ENCODE assay signal across 27 cellular contexts in genomic region chr1:171248309-171248708, GRCh38. TPM values are rescaled to one million over a fixed set of nuclear protein-coding genes. Genes with fewer than 3 reads are reported as not detected.
"Had no signal": no experiment of that assay in that cellular context is flagged by ENCODE, and none has a peak within 500 bp of the region (broad histone marks: within the 10 kb centered on the region; RNA-seq: fewer than 3 reads in every experiment).

Gene FMO1 (plus strand): TSS chr1:171248494. CDS start chr1:171258088, 9,594 bp downstream.

- H3K27ac ChIP-seq: heart left ventricle, left ventricle myocardium inferior, prostate gland, spleen had no signal

- H3K4me3 ChIP-seq: ascending aorta, heart left ventricle, left ventricle myocardium inferior, lung, pancreas, prostate gland, spleen had no signal

- H3K4me3 Mint-ChIP-seq: activated CD4-positive, alpha-beta memory T cell treated with anti-CD3 and anti-CD28 coated beads, Interleukin-2, amount 10 ng/mL, durations not matched to agents 7 days and 5 days; activated CD4-positive, alpha-beta T cell treated with anti-CD3 and anti-CD28 coated beads, Interleukin-2, amount 10 ng/mL, durations not matched to agents 24 days and 14 days; activated naive CD4-positive, alpha-beta T cell treated with anti-CD3 and anti-CD28 coated beads, Interleukin-2, amount 10 ng/mL, durations not matched to agents 7 days and 5 days; activated naive CD8-positive, alpha-beta T cell treated with anti-CD3 and anti-CD28 coated beads, Interleukin-2, amount 10 ng/mL, durations not matched to agents 7 days and 5 days; activated T-cell treated with anti-CD3 and anti-CD28 coated beads, Interleukin-2, amount 50 U/mL, for 24 hours; endodermal cell; T-helper 17 cell had no signal

- FAIRE-seq: pancreas, urothelium cell line had no signal

- H3K4me1 ChIP-seq: ascending aorta, pancreas, prostate gland had no signal

- H3K9me3 ChIP-seq: ascending aorta, heart left ventricle, left ventricle myocardium inferior, pancreas, prostate gland, spleen had no signal

- H3K27ac Mint-ChIP-seq: activated CD4-positive, alpha-beta memory T cell treated with anti-CD3 and anti-CD28 coated beads, Interleukin-2, amount 10 ng/mL, durations not matched to agents 7 days and 5 days; activated CD4-positive, alpha-beta T cell treated with anti-CD3 and anti-CD28 coated beads, Interleukin-2, amount 10 ng/mL, durations not matched to agents 24 days and 14 days; activated naive CD4-positive, alpha-beta T cell treated with anti-CD3 and anti-CD28 coated beads, Interleukin-2, amount 10 ng/mL, durations not matched to agents 7 days and 5 days; activated naive CD8-positive, alpha-beta T cell treated with anti-CD3 and anti-CD28 coated beads, Interleukin-2, amount 10 ng/mL, durations not matched to agents 7 days and 5 days; activated T-cell treated with anti-CD3 and anti-CD28 coated beads, Interleukin-2, amount 50 U/mL, for 24 hours; endodermal cell; T-helper 17 cell had no signal

- H3K27me3 ChIP-seq: ascending aorta, pancreas had no signal

- DNase-seq: activated CD4-positive, alpha-beta memory T cell treated with anti-CD3 and anti-CD28 coated beads, Interleukin-2, amount 10 ng/mL, durations not matched to agents 7 days and 5 days; activated CD4-positive, alpha-beta T cell treated with anti-CD3 and anti-CD28 coated beads, Interleukin-2, amount 10 ng/mL, durations not matched to agents 24 days and 14 days; activated CD4-positive, CD25-positive, alpha-beta regulatory T cell treated with anti-CD3 and anti-CD28 coated beads, Interleukin-2, amount 50 U/mL, for 72 hours; activated CD8-positive, alpha-beta memory T cell treated with anti-CD3 and anti-CD28 coated beads, Interleukin-2, amount 50 U/mL, for 48 hours; activated gamma-delta T cell; activated naive CD4-positive, alpha-beta T cell treated with anti-CD3 and anti-CD28 coated beads, Interleukin-2, amount 10 ng/mL, durations not matched to agents 7 days and 5 days; activated naive CD8-positive, alpha-beta T cell treated with anti-CD3 and anti-CD28 coated beads, Interleukin-2, amount 10 ng/mL, durations not matched to agents 7 days and 5 days; activated T-cell treated with anti-CD3 and anti-CD28 coated beads, Interleukin-2, amount 50 U/mL, for 24 hours; caudate nucleus; endodermal cell; heart left ventricle; kidney glomerular epithelial cell; left ventricle myocardium inferior; pancreas; retina; spleen; stimulated activated naive CD4-positive, alpha-beta T cell; T-helper 17 cell; T1000; trophoblast cell had no signal

- ATAC-seq: esophagus mucosa, heart left ventricle, T-helper 17 cell had no signal

- H3K36me3 ChIP-seq: ascending aorta, heart left ventricle, left ventricle myocardium inferior, pancreas, prostate gland, spleen had no signal

- H3K9me3 Mint-ChIP-seq: activated CD4-positive, alpha-beta memory T cell treated with anti-CD3 and anti-CD28 coated beads, Interleukin-2, amount 10 ng/mL, durations not matched to agents 7 days and 5 days; activated CD4-positive, alpha-beta T cell treated with anti-CD3 and anti-CD28 coated beads, Interleukin-2, amount 10 ng/mL, durations not matched to agents 24 days and 14 days; activated naive CD4-positive, alpha-beta T cell treated with anti-CD3 and anti-CD28 coated beads, Interleukin-2, amount 10 ng/mL, durations not matched to agents 7 days and 5 days; activated naive CD8-positive, alpha-beta T cell treated with anti-CD3 and anti-CD28 coated beads, Interleukin-2, amount 10 ng/mL, durations not matched to agents 7 days and 5 days; activated T-cell treated with anti-CD3 and anti-CD28 coated beads, Interleukin-2, amount 50 U/mL, for 24 hours; endodermal cell had no signal

- H3K36me3 Mint-ChIP-seq: activated naive CD4-positive, alpha-beta T cell treated with anti-CD3 and anti-CD28 coated beads, Interleukin-2, amount 10 ng/mL, durations not matched to agents 7 days and 5 days; activated naive CD8-positive, alpha-beta T cell treated with anti-CD3 and anti-CD28 coated beads, Interleukin-2, amount 10 ng/mL, durations not matched to agents 7 days and 5 days had no signal

RNA-seq across cellular contexts. Expression of gene FMO1, which starts in this region (rescaled TPM):
- total RNA-seq: activated CD4-positive, alpha-beta memory T cell treated with anti-CD3 and anti-CD28 coated beads, Interleukin-2, amount 10 ng/mL, durations not matched to agents 7 days and 5 days; activated CD4-positive, alpha-beta T cell treated with anti-CD3 and anti-CD28 coated beads, Interleukin-2, amount 10 ng/mL, durations not matched to agents 24 days and 14 days; activated naive CD8-positive, alpha-beta T cell treated with anti-CD3 and anti-CD28 coated beads, Interleukin-2, amount 10 ng/mL, durations not matched to agents 7 days and 5 days; ascending aorta; endodermal cell; mucosa of gallbladder; spleen; T-helper 17 cell had no signal
- polyA plus RNA-seq: neural cell had no signal
